Comparison of ENCODE assay signal across 11 cellular contexts in genomic region chr11:107621090-107621489, GRCh38. TPM values are rescaled to one million over a fixed set of nuclear protein-coding genes. Genes with fewer than 3 reads are reported as not detected.
"Had no signal": no experiment of that assay in that cellular context is flagged by ENCODE, and none has a peak within 500 bp of the region (broad histone marks: within the 10 kb centered on the region; RNA-seq: fewer than 3 reads in every experiment).

No MANE protein-coding gene starts in this region.

- H3K4me3 ChIP-seq: GM23248, GM23338, HAP-1 had no signal

- H3K27ac ChIP-seq: GM23248 had no signal

- H3K9ac ChIP-seq: GM23248 had no signal

- H3K9me3 Mint-ChIP-seq: GM23338, H9, HFFc6 had no signal

- ATAC-seq: GM23338, HCT116 had no signal

- H3K27ac Mint-ChIP-seq: GM23338, H9, HFFc6 had no signal

- H3K4me3 Mint-ChIP-seq: GM23338, H9, HFFc6 had no signal

- H3K4me2 ChIP-seq: GM23338 had no signal

- H3K36me3 ChIP-seq: HAP-1 had no signal

- H3K4me1 ChIP-seq: HAP-1 had no signal

- H3K9me3 ChIP-seq: HAP-1 had no signal

- DNase-seq: GM23248, GOT3, H7, H9, HCEC 1CT, HFFc6 had no signal

- H2AFZ ChIP-seq: GM23248, GM23338 had no signal

- FAIRE-seq: H1, H54 had no signal

RNA-seq across cellular contexts. Expression of gene ELMOD1, which starts 30.1 kb away (rescaled TPM):
- total RNA-seq: GM23248 had no signal
